In genomic region chr18:3721771-3722661, GRCh38 we compare ENCODE assay signal across 15 cellular contexts.
DNase-seq lines count a peak whose midpoint lies in the region; ATAC-seq and TF ChIP-seq lines count a peak whose summit lies in the region.
"Had no signal": no experiment of that assay in that cellular context is flagged by ENCODE, and none has a peak within 500 bp of the region (broad histone marks: within the 10 kb centered on the region; RNA-seq: fewer than 3 reads in every experiment).

No MANE protein-coding gene starts in this region.

- CTCF ChIA-PET in mammary epithelial cell (lab: Charles Lee; ENCODE audit: low non-redundant PET) = interaction anchor here (0.6 kb wide), 1 partner anchor 164 kb away, joined by 4 read pairs; no protein-coding TSS in a partner anchor
- CTCF ChIA-PET in Panc1 (lab: Charles Lee) = no interaction called here

- H3K27me3 ChIP-seq in breast epithelium (no peaks in the 10 kb centered on the region), mammary epithelial cell (ENCODE audit: insufficient read depth, low read length) (no peaks in the 10 kb centered on the region), Panc1 (ENCODE audit: control insufficient read depth, insufficient read depth, low read length) (no peaks in the 10 kb centered on the region), gastrocnemius medialis (no peaks in the 10 kb centered on the region)
- H3K27me3 ChIP-seq: cardiac muscle cell had no signal

- H3K9ac ChIP-seq in mammary epithelial cell (ENCODE audit: insufficient read depth, low read length) = no peak overlapping the region

- H4K20me1 ChIP-seq in mammary epithelial cell (ENCODE audit: insufficient read depth, low read length) = no peaks in the 10 kb centered on the region

- peaks cover 27% of the 10 kb centered on the region for H3K4me1 Mint-ChIP-seq in type B pancreatic cell (ENCODE audit: unreplicated experiment)
- H3K4me1 Mint-ChIP-seq: activated CD4-positive, alpha-beta T cell treated with anti-CD3 and anti-CD28 coated beads, Interleukin-2, amount 10 ng/mL, durations not matched to agents 7 days and 5 days had no signal

- TF ChIP-seq POLR2A in breast epithelium (IDR thresholded peaks at IDR 0.05) = no peak
- no peak for TF ChIP-seq POLR2A in gastrocnemius medialis (IDR thresholded peaks at IDR 0.05)

- no peak overlapping the region for H2AFZ ChIP-seq in mammary epithelial cell (ENCODE audit: low read depth, low read length)

- no peaks in the 10 kb centered on the region for H3K9me3 ChIP-seq in breast epithelium
- H3K9me3 ChIP-seq in mammary epithelial cell (replicated peaks; ENCODE audit: insufficient read depth, low read length) = no peaks in the 10 kb centered on the region
- no peaks in the 10 kb centered on the region for H3K9me3 ChIP-seq in Panc1 (ENCODE audit: control insufficient read depth, insufficient read depth, low read depth, low read length)
- H3K9me3 ChIP-seq in gastrocnemius medialis = no peaks in the 10 kb centered on the region
- H3K9me3 ChIP-seq: SJSA1 had no signal

- in situ Hi-C loops in mammary epithelial cell (cut with MboI; ENCODE audit: low sequenced_read_pairs in 2 of 2) = loop anchor here in 1 of 2 donors (25.0 kb wide), 1 partner anchor 265 kb away; no protein-coding TSS in a partner anchor
- in situ Hi-C loops in Panc1 (cut with HindIII; ENCODE audit: low pct_unique_long_range_greater_than_20kb, low sequenced_read_pairs) = no loop called here
- in situ Hi-C loops in gastrocnemius medialis (cut with MboI; ENCODE audit: low sequenced_read_pairs in 4 of 4) = no loop called here

- no peak for DNase-seq in breast epithelium (ENCODE audit: low spot score in 2 of 2)
- no peak for DNase-seq in mammary epithelial cell
- no peak for DNase-seq in Panc1 (ENCODE audit: low read depth, low spot score)
- DNase-seq in left lobe of liver (ENCODE audit: low spot score) = no peak
- no peak for DNase-seq in type B pancreatic cell (ENCODE audit: extremely low spot score, unreplicated experiment)
- no peak for DNase-seq in dermis blood vessel endothelial cell
- DNase-seq in gastrocnemius medialis = no peak
- DNase-seq: activated CD4-positive, alpha-beta T cell treated with anti-CD3 and anti-CD28 coated beads, Interleukin-2, amount 10 ng/mL, durations not matched to agents 7 days and 5 days; activated effector memory CD4-positive, alpha-beta T cell treated with anti-CD3 and anti-CD28 coated beads, Interleukin-2, amount 50 U/mL, for 16 hours; left cardiac atrium; substantia nigra had no signal

- peaks cover 0 to 4% of the 10 kb centered on the region in 2 donors for H3K4me1 ChIP-seq in breast epithelium
- H3K4me1 ChIP-seq in mammary epithelial cell (ENCODE audit: insufficient read depth, low read length) = no peaks in the 10 kb centered on the region
- peaks cover 28% of the 10 kb centered on the region for H3K4me1 ChIP-seq in Panc1 (ENCODE audit: control insufficient read depth, insufficient read depth, low read length)
- H3K4me1 ChIP-seq in gastrocnemius medialis = peaks cover 0 to 3% of the 10 kb centered on the region in 2 donors
- H3K4me1 ChIP-seq: SJSA1 had no signal

- peaks cover 2% of the 10 kb centered on the region for H3K27me3 Mint-ChIP-seq in type B pancreatic cell

- no peaks in the 10 kb centered on the region for H3K9me3 Mint-ChIP-seq in type B pancreatic cell
- H3K9me3 Mint-ChIP-seq: activated CD4-positive, alpha-beta T cell treated with anti-CD3 and anti-CD28 coated beads, Interleukin-2, amount 10 ng/mL, durations not matched to agents 7 days and 5 days; IgD-negative memory B cell had no signal

- H3K36me3 ChIP-seq in breast epithelium (no peaks in the 10 kb centered on the region), mammary epithelial cell (ENCODE audit: insufficient read depth, low read length) (no peaks in the 10 kb centered on the region), Panc1 (ENCODE audit: control insufficient read depth, insufficient read depth, low read length) (no peaks in the 10 kb centered on the region), gastrocnemius medialis (no peaks in the 10 kb centered on the region)
- H3K36me3 ChIP-seq: cardiac muscle cell, SJSA1 had no signal

- intact Hi-C loops in breast epithelium (cut with DNase I; ENCODE audit: low total_unique reads) = no loop called here
- intact Hi-C loops in mammary epithelial cell (cut with micrococcal nuclease) = no loop called here
- intact Hi-C loops in Panc1 (cut with micrococcal nuclease; ENCODE audit: unreplicated experiment) = no loop called here
- intact Hi-C loops in gastrocnemius medialis (cut with DNase I; ENCODE audit: low total_unique reads) = no loop called here

- peak overlapping the region; percentile 67 for H3K27ac Mint-ChIP-seq in type B pancreatic cell
- H3K27ac Mint-ChIP-seq: activated CD4-positive, alpha-beta T cell treated with anti-CD3 and anti-CD28 coated beads, Interleukin-2, amount 10 ng/mL, durations not matched to agents 7 days and 5 days; IgD-negative memory B cell had no signal

- dilution Hi-C loops in mammary epithelial cell (cut with HindIII; ENCODE audit: low sequenced_read_pairs) = no loop called here

- no peak for TF ChIP-seq CTCF in breast epithelium (IDR thresholded peaks at IDR 0.05)
- no peak for TF ChIP-seq CTCF in mammary epithelial cell (conservative IDR thresholded peaks at IDR 0.05 in 1 of 2, IDR thresholded peaks at IDR 0.05 in 1 of 2; ENCODE audit: extremely low read depth in 1 of 2, insufficient read depth in 1 of 2, low read depth in 1 of 2, low read length in 2 of 2)
- TF ChIP-seq CTCF in Panc1 (IDR thresholded peaks at IDR 0.05) = no peak
- TF ChIP-seq CTCF in type B pancreatic cell (conservative IDR thresholded peaks at IDR 0.05) = no peak
- TF ChIP-seq CTCF in gastrocnemius medialis (IDR thresholded peaks at IDR 0.05 in 4 of 5, conservative IDR thresholded peaks at IDR 0.05 in 1 of 5) = no peak

- no peak overlapping the region for H3K4me2 ChIP-seq in mammary epithelial cell (ENCODE audit: insufficient read depth, low read depth, low read length)

- H3K4me3 ChIP-seq in breast epithelium = no peak overlapping the region
- H3K4me3 ChIP-seq in mammary epithelial cell (replicated peaks in 1 of 3; ENCODE audit: insufficient read depth in 1 of 3, low read depth in 2 of 3, low read length in 3 of 3) = no peak overlapping the region
- no peak overlapping the region for H3K4me3 ChIP-seq in Panc1 (ENCODE audit: low read depth in 2 of 2, low read length in 2 of 2)
- no peak overlapping the region for H3K4me3 ChIP-seq in gastrocnemius medialis
- H3K4me3 ChIP-seq: cardiac muscle cell, SJSA1 had no signal

- POLR2A ChIA-PET in Panc1 (lab: Charles Lee) = no interaction called here

- H3K36me3 Mint-ChIP-seq in type B pancreatic cell = no peaks in the 10 kb centered on the region
- H3K36me3 Mint-ChIP-seq: IgD-negative memory B cell had no signal

- no peaks in the 10 kb centered on the region for H3K79me2 ChIP-seq in mammary epithelial cell (ENCODE audit: insufficient read depth, low read length)

- WGBS in mammary epithelial cell (ENCODE audit: low coverage, missing lambda C conversion rate) = 23% methylated on average over 7 of the region's 7 CpGs

- no peak for ATAC-seq in Panc1
- ATAC-seq in left lobe of liver = peak; percentile 31
- ATAC-seq in HG03457 (IDR thresholded peaks at IDR 0.05; ENCODE audit: unreplicated experiment) = no peak
- no peak for ATAC-seq in gastrocnemius medialis

- H3K27ac ChIP-seq in breast epithelium = peak overlapping the region; percentile 64 to 77
- no peak overlapping the region for H3K27ac ChIP-seq in mammary epithelial cell (ENCODE audit: insufficient read depth, low read depth, low read length)
- peak overlapping the region; percentile 65 for H3K27ac ChIP-seq in Panc1 (ENCODE audit: low read length)
- H3K27ac ChIP-seq in gastrocnemius medialis = no peak overlapping the region
- H3K27ac ChIP-seq: cardiac muscle cell, SJSA1 had no signal

- peak overlapping the region; percentile 14 for H3K4me3 Mint-ChIP-seq in type B pancreatic cell
- H3K4me3 Mint-ChIP-seq: activated CD4-positive, alpha-beta T cell treated with anti-CD3 and anti-CD28 coated beads, Interleukin-2, amount 10 ng/mL, durations not matched to agents 7 days and 5 days; IgD-negative memory B cell had no signal

- BruUV-seq in mammary epithelial cell (replicated peaks; lab: Mats Ljungman, UMichigan) (no TSS peak), Panc1 (replicated peaks; lab: Mats Ljungman, UMichigan) (no TSS peak)

Comparison
In these comparisons a context has a peak if more than half of its experiments do, and no peak if none do; other contexts are left out.
1. H3K27ac ChIP-seq: peak in breast epithelium (2 of 2) and Panc1 (single experiment); none in mammary epithelial cell (single experiment) and gastrocnemius medialis (0 of 4).